In the genomic region with DNA sequence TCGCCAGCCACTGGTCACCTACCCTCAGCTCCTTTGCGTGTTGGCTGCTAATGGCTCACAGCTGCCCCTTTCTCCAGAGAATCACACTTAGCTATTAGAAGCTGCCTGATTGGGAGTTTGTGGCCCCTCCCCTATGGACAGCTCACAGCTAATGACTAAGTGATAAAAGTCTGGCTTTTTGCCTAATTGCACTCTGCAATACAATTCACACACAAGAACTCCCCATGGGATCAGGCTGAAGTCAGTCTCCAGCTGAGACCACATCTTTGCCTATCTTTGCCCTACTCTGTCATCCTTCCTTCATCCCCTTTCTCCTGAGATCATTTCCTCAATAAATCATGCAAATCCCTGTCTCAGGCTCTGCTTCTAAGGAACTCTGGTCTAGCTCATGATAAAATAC, we compare ENCODE assay signal across 20 cellular contexts.
A peak's percentile ranks its signal among the peaks of the same experiment; 100 is the strongest.
DNase-seq lines count a peak whose midpoint lies in the region; ATAC-seq, FAIRE-seq and TF ChIP-seq lines count a peak whose summit lies in the region.
"Had no signal": no experiment of that assay in that cellular context is flagged by ENCODE, and none has a peak within 500 bp of the region (broad histone marks: within the 10 kb centered on the region; RNA-seq: fewer than 3 reads in every experiment).

No MANE protein-coding gene starts in this region.

- peak overlapping the region; percentile 2 for H3K27ac Mint-ChIP-seq in neural crest cell (ENCODE audit: unreplicated experiment)
- H3K27ac Mint-ChIP-seq: H9, IgD-negative memory B cell had no signal

- H3K4me3 Mint-ChIP-seq in neural crest cell: no peak overlapping the region
- H3K4me3 Mint-ChIP-seq: H9, IgD-negative memory B cell had no signal

- no peaks in the 10 kb centered on the region for H3K4me1 Mint-ChIP-seq in neural crest cell
- H3K4me1 Mint-ChIP-seq: IgD-negative memory B cell had no signal

- no peak for TF ChIP-seq CTCF in bronchial epithelial cell (IDR thresholded peaks at IDR 0.05; ENCODE audit: insufficient read depth, low read length, severe bottlenecking)
- no peak for TF ChIP-seq CTCF in neural crest cell (conservative IDR thresholded peaks at IDR 0.05)

- no peak for ATAC-seq in GM19328 (IDR thresholded peaks at IDR 0.05; ENCODE audit: unreplicated experiment)
- no peak for ATAC-seq in GM18502 (IDR thresholded peaks at IDR 0.05; ENCODE audit: poor library complexity, unreplicated experiment)

- DNase-seq in NCI-H524 (lab: John Stamatoyannopoulos, UW) (peak; percentile 23 to 31), NCI-H524 treated with DMSO at 0.1 percent for 48 hours (lab: John Stamatoyannopoulos, UW) (no peak), NCI-H2171 (lab: John Stamatoyannopoulos, UW) (peak; percentile 55), bronchial epithelial cell (ENCODE audit: low read depth) (peak; percentile 52), neural crest cell (ENCODE audit: low read depth, low spot score) (no peak), NCI-H146 (lab: John Stamatoyannopoulos, UW) (no peak)
- DNase-seq: 8988T; DMS153; H9; NCI-H1417 treated with DMSO at 0.1 percent for 48 hours; NCI-H2029; NCI-H510A treated with DMSO at 0.1 percent for 48 hours; NK-92 treated with Interleukin-12 subunit alpha and Interleukin-12 subunit beta, amount 100 ng/mL, for 24 hours; OCI-M1; SJCRH30 had no signal

- no peaks in the 10 kb centered on the region for H3K27me3 Mint-ChIP-seq in neural crest cell (ENCODE audit: low read depth)
- H3K27me3 Mint-ChIP-seq: IgD-negative memory B cell had no signal

- no peak overlapping the region for H3K4me3 ChIP-seq in bronchial epithelial cell (ENCODE audit: low read depth, low read length)
- H3K4me3 ChIP-seq: SJCRH30 had no signal

- no peak for FAIRE-seq in bronchial epithelial cell (lab: Jason Lieb, UNC)
- FAIRE-seq: GM19239, HTR-8/SVneo had no signal

- H3K36me3 Mint-ChIP-seq in neural crest cell (ENCODE audit: low read depth): no peaks in the 10 kb centered on the region
- H3K36me3 Mint-ChIP-seq: IgD-negative memory B cell had no signal

- H3K36me3 ChIP-seq in bronchial epithelial cell (ENCODE audit: control insufficient read depth, insufficient read depth, low read length): no peaks in the 10 kb centered on the region
- H3K36me3 ChIP-seq: SJCRH30 had no signal

- no peaks in the 10 kb centered on the region for H3K27me3 ChIP-seq in bronchial epithelial cell (ENCODE audit: control insufficient read depth, insufficient read depth, low read length)
- H3K27me3 ChIP-seq: SJCRH30 had no signal

- H3K9me3 Mint-ChIP-seq in neural crest cell: peaks cover 9% of the 10 kb centered on the region

Comparison
In these comparisons a context has a peak if more than half of its experiments do, and no peak if none do; other contexts are left out.
1. DNase-seq: peak in NCI-H524 (2 of 2), NCI-H2171 (single experiment) and bronchial epithelial cell (single experiment); none in NCI-H524 treated with DMSO at 0.1 percent for 48 hours (single experiment), neural crest cell (single experiment) and NCI-H146 (single experiment).